8 cellular contexts compared by ENCODE assay signal in genomic region chr22:40044870-40045834, GRCh38. TPM values are rescaled to one million over a fixed set of nuclear protein-coding genes. Genes with fewer than 3 reads are reported as not detected.
A peak's percentile ranks its signal among the peaks of the same experiment; 100 is the strongest.
DNase-seq lines count a peak whose midpoint lies in the region; ATAC-seq and TF ChIP-seq lines count a peak whose summit lies in the region.

No MANE protein-coding gene starts in this region.

- H3K4me2 ChIP-seq in DOHH2 (ENCODE audit: low read length) (peak overlapping the region; percentile 75), Karpas-422 (ENCODE audit: low read depth, low read length, poor library complexity, severe bottlenecking) (peak overlapping the region; percentile 89)

- peaks cover 46% of the 10 kb centered on the region for H3K4me1 Mint-ChIP-seq in dendritic cell treated with granulocyte-macrophage colony-stimulating factor and Interleukin-4, amounts not matched to agents 40 ng/mL and 50 ng/mL, for 4 days (ENCODE audit: low read depth)

- H3K9me3 ChIP-seq in DOHH2 (ENCODE audit: control insufficient read depth, insufficient read depth, low read length) = no peaks in the 10 kb centered on the region
- no peaks in the 10 kb centered on the region for H3K9me3 ChIP-seq in Karpas-422 (ENCODE audit: low read length)
- no peaks in the 10 kb centered on the region for H3K9me3 ChIP-seq in lung (ENCODE audit: control insufficient read depth in 2 of 2, insufficient read depth in 1 of 2, low read length in 1 of 2)

- peak overlapping the region; percentile 81 for H3K4me3 ChIP-seq in DOHH2 (ENCODE audit: low read length)
- H3K4me3 ChIP-seq in Karpas-422 (ENCODE audit: low read length) = peak overlapping the region; percentile 80
- H3K4me3 ChIP-seq in lung = peak overlapping the region; percentile 75

- ATAC-seq in GM21528 (IDR thresholded peaks at IDR 0.05; ENCODE audit: low FRiP score, unreplicated experiment) = peak; percentile 18
- ATAC-seq in lung (ENCODE audit: insufficient read depth, low FRiP score) = no peak

- no peaks in the 10 kb centered on the region for H3K9me3 Mint-ChIP-seq in dendritic cell treated with granulocyte-macrophage colony-stimulating factor and Interleukin-4, amounts not matched to agents 40 ng/mL and 50 ng/mL, for 4 days

- intact Hi-C loops in dendritic cell treated with granulocyte-macrophage colony-stimulating factor and Interleukin-4, amounts not matched to agents 40 ng/mL and 50 ng/mL, for 4 days (cut with micrococcal nuclease) = loop anchor here (5.0 kb wide), 3 partner anchors 132 to 513 kb away; partner anchors contain the start of genes ADSL, RPS19BP1 and TNRC6B

- H3K36me3 ChIP-seq in DOHH2 (ENCODE audit: control insufficient read depth, low read length) (no peaks in the 10 kb centered on the region; the same call in 1 of the 2 replicates), Karpas-422 (ENCODE audit: insufficient read depth, low read length) (no peaks in the 10 kb centered on the region), lung (ENCODE audit: control insufficient read depth in 2 of 2, insufficient read depth in 2 of 2, low read length in 2 of 2) (no peaks in the 10 kb centered on the region)

- H3K4me1 ChIP-seq in DOHH2 (ENCODE audit: control insufficient read depth, low read length) = peaks cover 48% of the 10 kb centered on the region
- H3K4me1 ChIP-seq in Karpas-422 (ENCODE audit: low read length) = peaks cover 44% of the 10 kb centered on the region
- H3K4me1 ChIP-seq in lung (ENCODE audit: control insufficient read depth in 2 of 2, insufficient read depth in 2 of 2, low read length in 2 of 2) = peaks cover 3 to 5% of the 10 kb centered on the region in 2 donors

- H3K9ac ChIP-seq in Karpas-422 (ENCODE audit: low read length) = peak overlapping the region; percentile 91

- TF ChIP-seq CTCF in DOHH2 (IDR thresholded peaks at IDR 0.05; ENCODE audit: low read depth, low read length, poor library complexity, severe bottlenecking) (no peak), lung (IDR thresholded peaks at IDR 0.05; ENCODE audit: control extremely low read depth, extremely low read depth) (no peak)

- H3K27me3 Mint-ChIP-seq in dendritic cell treated with granulocyte-macrophage colony-stimulating factor and Interleukin-4, amounts not matched to agents 40 ng/mL and 50 ng/mL, for 4 days = no peaks in the 10 kb centered on the region

- H3K27me3 ChIP-seq in DOHH2 (ENCODE audit: control insufficient read depth, low read length) (peaks cover 9% of the 10 kb centered on the region; the same call in 1 of the 2 replicates), Karpas-422 (ENCODE audit: low read length) (no peaks in the 10 kb centered on the region), lung (ENCODE audit: control insufficient read depth, insufficient read depth) (no peaks in the 10 kb centered on the region)

- DNase-seq in Karpas-422 (peak; percentile 93), lung (ENCODE audit: low spot score) (peak; percentile 45), NCI-H2029 (lab: John Stamatoyannopoulos, UW) (no peak)
- peak; percentile 82 for DNase-seq in activated CD4-positive, alpha-beta T cell treated with anti-CD3 and anti-CD28 coated beads for 48 hours
- DNase-seq in stimulated activated CD4-positive, alpha-beta T cell treated with anti-CD3 and anti-CD28 coated beads, TNF-alpha, amount 100 ng/mL, for 24 hours (ENCODE audit: low read depth in 3 of 3) = peak; percentile 50 to 75 (median 61)

- peaks cover 11% of the 10 kb centered on the region for H3K36me3 Mint-ChIP-seq in dendritic cell treated with granulocyte-macrophage colony-stimulating factor and Interleukin-4, amounts not matched to agents 40 ng/mL and 50 ng/mL, for 4 days (ENCODE audit: low read depth)

- H3K79me2 ChIP-seq in DOHH2 (ENCODE audit: control insufficient read depth, low read length) = peaks cover 45% of the 10 kb centered on the region
- H3K79me2 ChIP-seq in Karpas-422 (ENCODE audit: low read length) = peaks cover 44% of the 10 kb centered on the region

- peak overlapping the region; percentile 84 for H3K27ac ChIP-seq in DOHH2 (ENCODE audit: low read depth, low read length)
- H3K27ac ChIP-seq in Karpas-422 (ENCODE audit: low read length) = peak overlapping the region; percentile 90
- peak overlapping the region; percentile 94 to 95 for H3K27ac ChIP-seq in lung (ENCODE audit: low read depth in 1 of 2, low read length in 1 of 2)

- no peaks in the 10 kb centered on the region for H4K20me1 ChIP-seq in DOHH2 (ENCODE audit: control insufficient read depth, insufficient read depth, low read depth, low read length)
- no peaks in the 10 kb centered on the region for H4K20me1 ChIP-seq in Karpas-422 (ENCODE audit: insufficient read depth, low read depth, low read length)

- H2AFZ ChIP-seq in Karpas-422 (ENCODE audit: low read length) = peak overlapping the region; percentile 80; the same call in 1 of the 2 replicates

- H3K4me3 Mint-ChIP-seq in dendritic cell treated with granulocyte-macrophage colony-stimulating factor and Interleukin-4, amounts not matched to agents 40 ng/mL and 50 ng/mL, for 4 days = peak overlapping the region; percentile 86

- 0 to 1% methylated on average over 75 to 138 of the region's 138 CpGs for WGBS in lung, 2 donors

- H3F3A ChIP-seq in DOHH2 (ENCODE audit: control insufficient read depth, insufficient read depth) = peaks cover 23% of the 10 kb centered on the region

- H3K9me2 ChIP-seq in DOHH2 (replicated peaks; ENCODE audit: control insufficient read depth, low read length) (no peaks in the 10 kb centered on the region), Karpas-422 (replicated peaks; ENCODE audit: insufficient read depth, low read length) (no peaks in the 10 kb centered on the region)

- H3K27ac Mint-ChIP-seq in dendritic cell treated with granulocyte-macrophage colony-stimulating factor and Interleukin-4, amounts not matched to agents 40 ng/mL and 50 ng/mL, for 4 days = peak overlapping the region; percentile 95

RNA-seq across cellular contexts. Expression of gene FAM83F, which starts 50.4 kb away (rescaled TPM):
- under 0.01 and 0.07 TPM in 2 replicates for total RNA-seq in Karpas-422 (2014; rRNA removed; shearing (Covaris generic); ENCODE audit: low replicate concordance)
- 1 to 10 TPM; 1.0 to 3.0 TPM for total RNA-seq in lung
- polyA plus RNA-seq in lung = under 1 TPM; 0.53 to 0.85 TPM
